21 cellular contexts compared by ENCODE assay signal in genomic region chr1:29640428-29640785, GRCh38.
DNase-seq lines count a peak whose midpoint lies in the region; ATAC-seq and TF ChIP-seq lines count a peak whose summit lies in the region.
"Had no signal": no experiment of that assay in that cellular context is flagged by ENCODE, and none has a peak within 500 bp of the region (broad histone marks: within the 10 kb centered on the region; RNA-seq: fewer than 3 reads in every experiment).

No MANE protein-coding gene starts in this region.

- H3K27ac ChIP-seq in BLaER1 (peak overlapping the region; percentile 87), GM23248 (no peak overlapping the region), Peyer's patch (no peak overlapping the region), sigmoid colon (no peak overlapping the region), lower lobe of right lung (no peak overlapping the region)
- H3K27ac ChIP-seq: psoas muscle, transverse colon had no signal

- intact Hi-C loops in sigmoid colon (cut with DNase I) (no loop called here), lower lobe of right lung (cut with DNase I) (no loop called here)

- ATAC-seq in left lobe of liver (no peak), lower lobe of right lung (no peak)
- ATAC-seq: activated CD8-positive, alpha-beta T cell treated with anti-CD3 and anti-CD28 coated beads for 36 hours; psoas muscle had no signal

- 74% methylated on average over 4 of the region's 4 CpGs for WGBS in GM23248 (ENCODE audit: low coverage in 1 of 2, low lambda C conversion rate in 2 of 2, missing lambda C conversion rate in 2 of 2), 2 experiments
- 68 to 79% methylated on average over 4 of the region's 4 CpGs for WGBS in sigmoid colon, 2 donors

- H4K20me1 ChIP-seq in BLaER1 (no peaks in the 10 kb centered on the region), GM23248 (ENCODE audit: insufficient read depth) (no peaks in the 10 kb centered on the region)

- in situ Hi-C loops in GM23248 (cut with MboI): no loop called here

- H3K4me3 ChIP-seq in BLaER1 (no peak overlapping the region; the same call in 1 of the 2 replicates), GM23248 (no peak overlapping the region), Peyer's patch (no peak overlapping the region), sigmoid colon (no peak overlapping the region), lower lobe of right lung (no peak overlapping the region)
- H3K4me3 ChIP-seq: MG63, psoas muscle, transverse colon had no signal

- H3K27me3 ChIP-seq in BLaER1: no peaks in the 10 kb centered on the region
- no peaks in the 10 kb centered on the region for H3K27me3 ChIP-seq in GM23248 (replicated peaks; ENCODE audit: insufficient read depth)
- H3K27me3 ChIP-seq in Peyer's patch: no peaks in the 10 kb centered on the region
- no peaks in the 10 kb centered on the region for H3K27me3 ChIP-seq in sigmoid colon
- no peaks in the 10 kb centered on the region for H3K27me3 ChIP-seq in lower lobe of right lung (ENCODE audit: low read depth)
- H3K27me3 ChIP-seq: MG63, transverse colon had no signal

- TF ChIP-seq POLR2A in Peyer's patch (IDR thresholded peaks at IDR 0.05) (no peak), sigmoid colon (IDR thresholded peaks at IDR 0.05) (no peak)

- H3K9ac ChIP-seq in BLaER1 (peak overlapping the region; percentile 76), GM23248 (no peak overlapping the region)

- TF ChIP-seq CTCF in Peyer's patch (IDR thresholded peaks at IDR 0.05) (no peak), sigmoid colon (IDR thresholded peaks at IDR 0.05) (no peak), lower lobe of right lung (IDR thresholded peaks at IDR 0.05) (no peak)

- DNase-seq in GM23248 (no peak), Peyer's patch (peak in 2 of 3 donors; percentile 3 to 14), left lobe of liver (ENCODE audit: low spot score) (peak; percentile 38), sigmoid colon (no peak), lower lobe of right lung (no peak), NCI-H187 treated with DMSO at 0.1 percent for 48 hours (lab: John Stamatoyannopoulos, UW) (no peak)
- DNase-seq in effector CD4-positive, alpha-beta T cell: no peak
- DNase-seq: activated B cell treated with CpG ODN at 0.5 μM for 24 hours; activated CD8-positive, alpha-beta T cell treated with anti-CD3 and anti-CD28 coated beads for 36 hours; activated naive CD8-positive, alpha-beta T cell treated with anti-CD3 and anti-CD28 coated beads for 36 hours; COR-L47; effector memory CD4-positive, alpha-beta T cell; midbrain; NCI-H1694 treated with DMSO at 0.1 percent for 48 hours; NCI-H446 treated with DMSO at 0.1 percent for 48 hours; nephron progenitor cell; psoas muscle; stimulated activated CD4-positive, alpha-beta T cell treated with anti-CD3 and anti-CD28 coated beads, Interleukin-4, amount 100 ng/mL, for 1 hour; transverse colon had no signal

- no peaks in the 10 kb centered on the region for H3K9me3 ChIP-seq in BLaER1
- H3K9me3 ChIP-seq in GM23248 (ENCODE audit: low read depth): no peaks in the 10 kb centered on the region
- no peaks in the 10 kb centered on the region for H3K9me3 ChIP-seq in Peyer's patch
- no peaks in the 10 kb centered on the region for H3K9me3 ChIP-seq in sigmoid colon
- no peaks in the 10 kb centered on the region for H3K9me3 ChIP-seq in lower lobe of right lung
- H3K9me3 ChIP-seq: MG63, psoas muscle, transverse colon had no signal

- H3K4me2 ChIP-seq in BLaER1 (peak overlapping the region; percentile 88), GM23248 (ENCODE audit: unreplicated experiment) (peak overlapping the region; percentile 56)

- H3K79me2 ChIP-seq in GM23248 (ENCODE audit: insufficient read depth): no peaks in the 10 kb centered on the region

- TF ChIP-seq EP300 in sigmoid colon (IDR thresholded peaks at IDR 0.05): no peak

- H3K4me1 ChIP-seq in BLaER1 (peaks cover 41% of the 10 kb centered on the region), GM23248 (ENCODE audit: insufficient read depth) (peaks cover 10% of the 10 kb centered on the region), Peyer's patch (no peaks in the 10 kb centered on the region), sigmoid colon (no peaks in the 10 kb centered on the region), lower lobe of right lung (no peaks in the 10 kb centered on the region)
- H3K4me1 ChIP-seq: psoas muscle, transverse colon had no signal

- H3F3A ChIP-seq in GM23248 (ENCODE audit: insufficient read depth): no peaks in the 10 kb centered on the region

- no peaks in the 10 kb centered on the region for H3K9me2 ChIP-seq in GM23248 (ENCODE audit: insufficient read depth)

- no peak overlapping the region for H2AFZ ChIP-seq in GM23248

- H3K36me3 ChIP-seq in BLaER1 (no peaks in the 10 kb centered on the region), GM23248 (ENCODE audit: low read depth) (no peaks in the 10 kb centered on the region), Peyer's patch (no peaks in the 10 kb centered on the region), sigmoid colon (no peaks in the 10 kb centered on the region), lower lobe of right lung (no peaks in the 10 kb centered on the region)
- H3K36me3 ChIP-seq: MG63, transverse colon had no signal

Comparison
In these comparisons a context has a peak if more than half of its experiments do, and no peak if none do; other contexts are left out.
1. DNase-seq: peak in Peyer's patch (2 of 3) and left lobe of liver (single experiment); none in GM23248 (single experiment), sigmoid colon (single experiment), effector CD4-positive, alpha-beta T cell (single experiment), lower lobe of right lung (single experiment) and NCI-H187 treated with DMSO at 0.1 percent for 48 hours (single experiment).